Comparison of ENCODE assay signal across 11 cellular contexts in genomic region chr6:21164768-21165326, GRCh38.
A peak's percentile ranks its signal among the peaks of the same experiment; 100 is the strongest.
DNase-seq lines count a peak whose midpoint lies in the region; ATAC-seq and TF ChIP-seq lines count a peak whose summit lies in the region.
"Had no signal": no experiment of that assay in that cellular context is flagged by ENCODE, and none has a peak within 500 bp of the region (broad histone marks: within the 10 kb centered on the region; RNA-seq: fewer than 3 reads in every experiment).

No MANE protein-coding gene starts in this region.

- in situ Hi-C loops in brain microvascular endothelial cell (cut with HindIII; ENCODE audit: low pct_ligation_motif_present, low sequenced_read_pairs) = no loop called here

- peak overlapping the region in 2 of 7 donors; percentile 28 to 69 for H3K27ac Mint-ChIP-seq in CD14-positive monocyte
- peak overlapping the region in 1 of 10 donors; percentile 35 for H3K27ac Mint-ChIP-seq in naive thymus-derived CD8-positive, alpha-beta T cell

- H3K4me3 ChIP-seq in GM12865 (ENCODE audit: low read depth, low read length) (no peak overlapping the region), brain microvascular endothelial cell (ENCODE audit: low read depth, low read length) (no peak overlapping the region)
- H3K4me3 ChIP-seq: right lobe of liver, vagina had no signal

- no peaks in the 10 kb centered on the region for H3K36me3 ChIP-seq in brain microvascular endothelial cell (replicated peaks)
- H3K36me3 ChIP-seq: right lobe of liver, vagina had no signal

- intact Hi-C loops in CD14-positive monocyte (cut with micrococcal nuclease) = no loop called here

- H3K4me1 Mint-ChIP-seq in CD14-positive monocyte = peaks cover 10% of the 10 kb centered on the region
- H3K4me1 Mint-ChIP-seq in naive thymus-derived CD8-positive, alpha-beta T cell = peaks cover 14 to 32% (median 27%) of the 10 kb centered on the region in 4 donors

- POLR2A ChIA-PET in naive thymus-derived CD8-positive, alpha-beta T cell (lab: Charles Lee) = no interaction called here

- peak overlapping the region in 1 of 2 donors; percentile 40 for H3K4me3 Mint-ChIP-seq in CD14-positive monocyte
- H3K4me3 Mint-ChIP-seq in naive thymus-derived CD8-positive, alpha-beta T cell = no peak overlapping the region

- peaks cover 0 to 3% (median 0%) of the 10 kb centered on the region in 7 donors for H3K9me3 Mint-ChIP-seq in CD14-positive monocyte
- H3K9me3 Mint-ChIP-seq in naive thymus-derived CD8-positive, alpha-beta T cell = peaks cover 0 to 2% (median 0%) of the 10 kb centered on the region in 9 donors

- peaks cover 0 to 2% (median 1%) of the 10 kb centered on the region in 3 donors for H3K27me3 Mint-ChIP-seq in CD14-positive monocyte (ENCODE audit: low read depth in 3 of 3)
- no peaks in the 10 kb centered on the region for H3K27me3 Mint-ChIP-seq in naive thymus-derived CD8-positive, alpha-beta T cell

- no peak overlapping the region for H3K27ac ChIP-seq in brain microvascular endothelial cell
- H3K27ac ChIP-seq: right lobe of liver, vagina had no signal

- TF ChIP-seq CTCF in GM12865 (IDR thresholded peaks at IDR 0.05; ENCODE audit: insufficient read depth, low read depth, low read length, missing control alignments) = no peak
- no peak for TF ChIP-seq CTCF in GM20000 (IDR thresholded peaks at IDR 0.05; ENCODE audit: extremely low read depth, missing control alignments)
- TF ChIP-seq CTCF in brain microvascular endothelial cell (IDR thresholded peaks at IDR 0.05; ENCODE audit: low read depth, low read length, missing control alignments) = no peak
- no peak for TF ChIP-seq CTCF in CD14-positive monocyte (IDR thresholded peaks at IDR 0.05)

- peaks cover 0 to 2% of the 10 kb centered on the region in 2 donors for H3K36me3 Mint-ChIP-seq in CD14-positive monocyte
- H3K36me3 Mint-ChIP-seq in naive thymus-derived CD8-positive, alpha-beta T cell = peaks cover 4 to 37% (median 5%) of the 10 kb centered on the region in 3 donors

- peak; percentile 83 for DNase-seq in GM12865 (ENCODE audit: low read depth)
- peak; percentile 24 for DNase-seq in GM20000 (ENCODE audit: low spot score)
- peak; percentile 24 for DNase-seq in brain microvascular endothelial cell
- DNase-seq in DMS79 (lab: John Stamatoyannopoulos, UW) = no peak
- DNase-seq in CD14-positive monocyte (ENCODE audit: low spot score) = no peak
- no peak for DNase-seq in inferior parietal cortex (ENCODE audit: extremely low spot score)
- no peak for DNase-seq in naive thymus-derived CD8-positive, alpha-beta T cell
- DNase-seq: head of caudate nucleus, right lobe of liver had no signal

- no peaks in the 10 kb centered on the region for H3K27me3 ChIP-seq in brain microvascular endothelial cell (replicated peaks)
- H3K27me3 ChIP-seq: right lobe of liver, vagina had no signal

- ATAC-seq in HG03439 (IDR thresholded peaks at IDR 0.05; ENCODE audit: unreplicated experiment) = peak; percentile 53
- ATAC-seq in naive thymus-derived CD8-positive, alpha-beta T cell = no peak

Comparison
In these comparisons a context has a peak if more than half of its experiments do, and no peak if none do; other contexts are left out.
1. DNase-seq: peak in GM12865 (single experiment), GM20000 (single experiment) and brain microvascular endothelial cell (single experiment); none in DMS79 (single experiment), CD14-positive monocyte (single experiment), inferior parietal cortex (single experiment) and naive thymus-derived CD8-positive, alpha-beta T cell (0 of 10).